ENCODE assay signal across 1 cellular context in genomic region chr19:41960973-41961372, GRCh38.
TF ChIP-seq lines count a peak whose summit lies in the region.

No MANE protein-coding gene starts in this region.

TF ChIP-seq in GM12891, 5 proteins besides CTCF, POLR2A, EP300 and RAD21:
- TF ChIP-seq SPI1 (IDR thresholded peaks at IDR 0.05; ENCODE audit: low read depth, low read length), result no peak
- TF ChIP-seq POU2F2 (IDR thresholded peaks at IDR 0.05; ENCODE audit: low read depth, low read length), result no peak
